14 cellular contexts compared by ENCODE assay signal in genomic region chr18:38752430-38752829, GRCh38.
DNase-seq lines count a peak whose midpoint lies in the region; ATAC-seq and TF ChIP-seq lines count a peak whose summit lies in the region.
"Had no signal": no experiment of that assay in that cellular context is flagged by ENCODE, and none has a peak within 500 bp of the region (broad histone marks: within the 10 kb centered on the region; RNA-seq: fewer than 3 reads in every experiment).

No MANE protein-coding gene starts in this region.

- intact Hi-C loops in esophagus squamous epithelium (cut with DNase I), result no loop called here

- no peaks in the 10 kb centered on the region for H3K36me3 ChIP-seq in esophagus squamous epithelium
- H3K36me3 ChIP-seq in upper lobe of left lung, result no peaks in the 10 kb centered on the region
- H3K36me3 ChIP-seq: right atrium auricular region had no signal

- H3K4me1 ChIP-seq in esophagus squamous epithelium, result peaks cover 0 to 36% (median 7%) of the 10 kb centered on the region in 3 donors
- H3K4me1 ChIP-seq in upper lobe of left lung, result no peaks in the 10 kb centered on the region
- H3K4me1 ChIP-seq: right atrium auricular region had no signal

- DNase-seq in esophagus squamous epithelium (lab: John Stamatoyannopoulos, UW) (no peak), NCI-H1436 (lab: John Stamatoyannopoulos, UW) (no peak), upper lobe of left lung (no peak), activated gamma-delta T cell treated with Interleukin-2 at 50 U/mL for 16 hours (no peak)
- DNase-seq: DMS79 treated with DMSO at 0.1 percent for 48 hours; SIG-M5; stimulated activated CD4-positive, alpha-beta T cell treated with anti-CD3 and anti-CD28 coated beads, Interleukin-2, amount 100 ng/mL, for 48 hours; T-helper 9 cell had no signal

- WGBS in esophagus squamous epithelium, 2 donors, result 0 to 6% methylated on average over 1 of the region's 1 CpG
- WGBS in upper lobe of left lung, 2 donors, result 34 to 50% methylated on average over 1 of the region's 1 CpG

- no peak for TF ChIP-seq CTCF in esophagus squamous epithelium (IDR thresholded peaks at IDR 0.05)
- no peak for TF ChIP-seq CTCF in upper lobe of left lung (IDR thresholded peaks at IDR 0.05)

- H3K27me3 ChIP-seq in esophagus squamous epithelium (no peaks in the 10 kb centered on the region), upper lobe of left lung (no peaks in the 10 kb centered on the region)
- H3K27me3 ChIP-seq: dorsolateral prefrontal cortex, right atrium auricular region had no signal

- ATAC-seq in GM18517 (IDR thresholded peaks at IDR 0.05; ENCODE audit: unreplicated experiment) (peak; percentile 47), GM21367 (IDR thresholded peaks at IDR 0.05; ENCODE audit: unreplicated experiment) (peak; percentile 67), HG03064 (IDR thresholded peaks at IDR 0.05; ENCODE audit: low read depth, unreplicated experiment) (peak; percentile 58), GM19023 (IDR thresholded peaks at IDR 0.05; ENCODE audit: unreplicated experiment) (no peak), upper lobe of left lung (ENCODE audit: low FRiP score in 2 of 2) (no peak)

- TF ChIP-seq EP300 in upper lobe of left lung (IDR thresholded peaks at IDR 0.05), result no peak

- TF ChIP-seq POLR2A in esophagus squamous epithelium (IDR thresholded peaks at IDR 0.05), result no peak
- TF ChIP-seq POLR2A in upper lobe of left lung (IDR thresholded peaks at IDR 0.05), result no peak

- peak overlapping the region in 3 of 4 donors; percentile 29 to 71 (median 67) for H3K27ac ChIP-seq in esophagus squamous epithelium
- H3K27ac ChIP-seq in upper lobe of left lung, result no peak overlapping the region
- H3K27ac ChIP-seq: right atrium auricular region had no signal

- H3K4me3 ChIP-seq in esophagus squamous epithelium, result no peak overlapping the region
- no peak overlapping the region for H3K4me3 ChIP-seq in upper lobe of left lung
- H3K4me3 ChIP-seq: dorsolateral prefrontal cortex, right atrium auricular region had no signal

- H3K9me3 ChIP-seq in esophagus squamous epithelium (no peaks in the 10 kb centered on the region), upper lobe of left lung (no peaks in the 10 kb centered on the region)
- H3K9me3 ChIP-seq: right atrium auricular region had no signal

Comparison
In these comparisons a context has a peak if more than half of its experiments do, and no peak if none do; other contexts are left out.
1. ATAC-seq: peak in GM18517 (single experiment), GM21367 (single experiment) and HG03064 (single experiment); none in GM19023 (single experiment) and upper lobe of left lung (0 of 2).
2. H3K27ac ChIP-seq: peak in esophagus squamous epithelium (3 of 4); none in upper lobe of left lung (0 of 4).